ENCODE assay signal across 8 cellular contexts in genomic region chr2:37196320-37197195, GRCh38. TPM values are rescaled to one million over a fixed set of nuclear protein-coding genes. Genes with fewer than 3 reads are reported as not detected.
A peak's percentile ranks its signal among the peaks of the same experiment; 100 is the strongest.
DNase-seq lines count a peak whose midpoint lies in the region; ATAC-seq, FAIRE-seq and TF ChIP-seq lines count a peak whose summit lies in the region.

Gene CEBPZOS (plus strand): TSS chr2:37196496. CDS start chr2:37199705, 3,209 bp downstream.

- peaks cover 0 to 4% of the 10 kb centered on the region in 2 experiments for H3K36me3 ChIP-seq in keratinocyte (ENCODE audit: control insufficient read depth in 2 of 2, extremely low read depth in 1 of 2, insufficient read depth in 2 of 2, low read length in 2 of 2)

- peak within 1 kb of the TSS; percentile 87 for H3K9ac ChIP-seq in keratinocyte (ENCODE audit: control insufficient read depth, extremely low read depth, insufficient read depth, low read length)

- H3K9me1 ChIP-seq in keratinocyte (ENCODE audit: control insufficient read depth, extremely low read depth, insufficient read depth, low read length): no peaks in the 10 kb centered on the region

- peak; percentile 29 for FAIRE-seq in keratinocyte (lab: Jason Lieb, UNC)

- dilution Hi-C loops in keratinocyte (cut with MboI; ENCODE audit: extremely low pct_ligation_motif_present, low sequenced_read_pairs): no loop called here

- TF ChIP-seq CTCF in AG09319 (IDR thresholded peaks at IDR 0.05; ENCODE audit: low read depth, low read length): no peak
- TF ChIP-seq CTCF in keratinocyte (optimal IDR thresholded peaks at IDR 0.05 in 1 of 3, IDR thresholded peaks at IDR 0.05 in 1 of 3, conservative IDR thresholded peaks at IDR 0.05 in 1 of 3; ENCODE audit: extremely low read depth in 1 of 3, insufficient read depth in 2 of 3, low read length in 3 of 3): no peak

- H3K4me1 ChIP-seq in keratinocyte (ENCODE audit: control insufficient read depth, extremely low read depth, insufficient read depth, low read length): peaks cover 9% of the 10 kb centered on the region

- peak within 1 kb of the TSS; percentile 79 to 90 (median 85) for H3K4me3 ChIP-seq in keratinocyte (ENCODE audit: control insufficient read depth in 2 of 3, extremely low read depth in 1 of 3, insufficient read depth in 2 of 3, low read depth in 1 of 3, low read length in 3 of 3)

- H2AFZ ChIP-seq in keratinocyte (ENCODE audit: control insufficient read depth, low read length): peak within 1 kb of the TSS; percentile 96

- peak within 1 kb of the TSS; percentile 93 for H3K4me2 ChIP-seq in keratinocyte (ENCODE audit: control insufficient read depth, extremely low read depth, insufficient read depth, low read depth, low read length)

- peak within 1 kb of the TSS; percentile 78 for H3K27ac ChIP-seq in keratinocyte (ENCODE audit: control insufficient read depth, insufficient read depth, low read length)

- H3K79me2 ChIP-seq in keratinocyte (ENCODE audit: control insufficient read depth, insufficient read depth, low read length): peaks cover 38% of the 10 kb centered on the region

- H3K27me3 ChIP-seq in keratinocyte (ENCODE audit: control insufficient read depth, extremely low read depth, insufficient read depth, low read length): no peaks in the 10 kb centered on the region

- peak; percentile 69 for ATAC-seq in GM19025 (IDR thresholded peaks at IDR 0.05; ENCODE audit: low read depth, unreplicated experiment)
- peak; percentile 77 for ATAC-seq in HG03342 (IDR thresholded peaks at IDR 0.05; ENCODE audit: unreplicated experiment)

- DNase-seq in AG09319 (ENCODE audit: extremely low read depth, low read depth) (peak; percentile 48), NCI-H446 (lab: John Stamatoyannopoulos, UW) (peak; percentile 73 to 85), keratinocyte (ENCODE audit: low read depth, low spot score) (peak; percentile 49)
- DNase-seq in activated CD4-positive, CD25-positive, alpha-beta regulatory T cell treated with anti-CD3 and anti-CD28 coated beads, Interleukin-2, amount 50 U/mL, for 16 hours (ENCODE audit: low read depth, low spot score): peak; percentile 77
- DNase-seq in central memory CD4-positive, alpha-beta T cell: peak; percentile 87
- peak; percentile 88 to 91 for DNase-seq in stimulated activated CD4-positive, alpha-beta T cell treated with anti-CD3 and anti-CD28 coated beads, Interleukin-1b, Interleukin-23, amount 100 ng/mL, for 4 hours (ENCODE audit: low read depth in 2 of 2)

- H4K20me1 ChIP-seq in keratinocyte (ENCODE audit: control insufficient read depth, extremely low read depth, insufficient read depth, low read length): no peaks in the 10 kb centered on the region

- no peaks in the 10 kb centered on the region for H3K9me3 ChIP-seq in keratinocyte (ENCODE audit: control insufficient read depth, low read depth, low read length)

RNA-seq across cellular contexts. Expression of gene CEBPZOS, which starts in this region (rescaled TPM):
- polyA plus RNA-seq in keratinocyte: 32.8 to 42.9 TPM (median 36.3 TPM) in 3 replicates
- polyA plus RNA-seq in keratinocyte (2011; ENCODE audit: low read depth): 21.0 TPM
- polyA plus RNA-seq in keratinocyte (2011; cell fraction: cytosol; rRNA removed): 34.1 and 53.1 TPM in 2 replicates
- polyA plus RNA-seq in keratinocyte (2011; cell fraction: nucleus; rRNA removed): 21.3 and 23.4 TPM in 2 replicates
- 27.3 and 28.2 TPM in 2 replicates for polyA plus RNA-seq in keratinocyte (2012; ENCODE audit: low replicate concordance)
- 8.3 to 14.0 TPM (median 8.6 TPM) in 3 replicates for polyA minus RNA-seq in keratinocyte
- 10.9 TPM for polyA minus RNA-seq in keratinocyte (2011; cell fraction: cytosol; rRNA and poly(A)+ RNA removed)
- 2.3 and 5.0 TPM in 2 replicates for polyA minus RNA-seq in keratinocyte (2011; cell fraction: nucleus; rRNA and poly(A)+ RNA removed)

Comparison
In these comparisons a context has a peak if more than half of its experiments do, and no peak if none do; other contexts are left out.
1. Peak in every context shown above with its lines: DNase-seq, ATAC-seq, H3K4me3 ChIP-seq and H3K27ac ChIP-seq.